15 cellular contexts compared by ENCODE assay signal in genomic region chr14:100502622-100503220, GRCh38.
"Had no signal": no experiment of that assay in that cellular context is flagged by ENCODE, and none has a peak within 500 bp of the region (broad histone marks: within the 10 kb centered on the region; RNA-seq: fewer than 3 reads in every experiment).

No MANE protein-coding gene starts in this region.

- H3K9me3 ChIP-seq: Peyer's patch, SJCRH30 had no signal

- DNase-seq: Kasumi-1; MM.1S; NCI-H1092 treated with DMSO at 0.1 percent for 48 hours; NCI-H2029 treated with DMSO at 0.1 percent for 48 hours; NCI-H446 treated with DMSO at 0.1 percent for 48 hours; NCI-H510A treated with DMSO at 0.1 percent for 48 hours; NK-92 treated with Interleukin-12 subunit alpha and Interleukin-12 subunit beta, amount 100 ng/mL, for 24 hours; PC-3; Peyer's patch; SHP77 treated with DMSO at 0.1 percent for 48 hours; SJCRH30; SW 1271; T-cell had no signal

- H3K9ac ChIP-seq: KMS-11 had no signal

- H3K27ac ChIP-seq: KMS-11, Peyer's patch, SJCRH30 had no signal

- H3K4me1 ChIP-seq: Peyer's patch, SJCRH30 had no signal

- H3K27me3 ChIP-seq: Peyer's patch, SJCRH30 had no signal

- ATAC-seq: PC-3, Right ventricle myocardium inferior, T-cell had no signal

- H3K36me3 ChIP-seq: Peyer's patch, SJCRH30 had no signal

- H3K4me2 ChIP-seq: KMS-11 had no signal

- H3K4me3 ChIP-seq: Peyer's patch, SJCRH30 had no signal
